16 cellular contexts compared by ENCODE assay signal in the genomic region with DNA sequence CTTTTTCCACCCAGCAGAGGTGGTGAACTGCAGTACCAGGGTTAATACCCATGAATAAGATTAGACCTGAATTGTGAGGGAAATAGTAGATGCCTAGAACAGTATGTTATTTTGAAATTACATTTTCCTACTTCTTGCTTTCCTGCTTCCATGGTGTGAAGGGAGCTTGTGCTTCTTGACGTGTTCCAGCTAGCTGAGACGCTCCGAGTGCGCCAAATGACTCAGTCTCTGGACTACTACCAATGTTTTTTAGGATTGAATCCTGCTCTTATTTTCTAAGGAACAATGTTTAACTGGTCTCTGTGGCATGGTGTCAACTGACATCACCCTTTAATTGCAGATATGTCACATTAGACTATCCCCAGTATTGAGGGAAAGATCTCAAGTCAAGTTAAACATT.
DNase-seq lines count a peak whose midpoint lies in the region; ATAC-seq and TF ChIP-seq lines count a peak whose summit lies in the region.
"Had no signal": no experiment of that assay in that cellular context is flagged by ENCODE, and none has a peak within 500 bp of the region (broad histone marks: within the 10 kb centered on the region; RNA-seq: fewer than 3 reads in every experiment).

No MANE protein-coding gene starts in this region.

- no peak overlapping the region for H3K27ac ChIP-seq in right atrium auricular region
- H3K27ac ChIP-seq: A549 had no signal

- intact Hi-C loops in sciatic nerve (cut with DNase I): no loop called here

- H3K36me3 ChIP-seq in right atrium auricular region: no peaks in the 10 kb centered on the region

- no peak overlapping the region for H3K4me3 Mint-ChIP-seq in T-helper 2 cell treated with Interferon-gamma antibody and Interleukin-4, amounts not matched to agents 5 μg/mL and 100 μg/mL, for 36 hours

- H3K9me3 Mint-ChIP-seq in T-helper 2 cell treated with Interferon-gamma antibody and Interleukin-4, amounts not matched to agents 5 μg/mL and 100 μg/mL, for 36 hours: peaks cover 12% of the 10 kb centered on the region

- peaks cover 38% of the 10 kb centered on the region for H3K4me1 Mint-ChIP-seq in T-helper 2 cell treated with Interferon-gamma antibody and Interleukin-4, amounts not matched to agents 5 μg/mL and 100 μg/mL, for 36 hours (ENCODE audit: low read depth)

- DNase-seq in Ammon's horn (ENCODE audit: low spot score) (peak; percentile 34), epithelial cell of esophagus (ENCODE audit: low read depth) (peak; percentile 93), right atrium auricular region (ENCODE audit: low spot score) (peak; percentile 67), sciatic nerve (ENCODE audit: low spot score) (no peak), cerebellar cortex (ENCODE audit: low spot score) (no peak), NAMALWA (ENCODE audit: low spot score) (no peak)
- no peak for DNase-seq in activated T-cell treated with anti-CD3 and anti-CD28 coated beads, Interleukin-2, amount 50 U/mL, for 1 hour
- DNase-seq in T-helper 2 cell treated with Interferon-gamma antibody and Interleukin-4, amounts not matched to agents 5 μg/mL and 100 μg/mL, for 36 hours (ENCODE audit: low spot score): no peak
- DNase-seq: activated CD8-positive, alpha-beta memory T cell treated with anti-CD3 and anti-CD28 coated beads for 24 hours; cerebellar nuclear complex; NCI-H1048; NCI-H2171 treated with DMSO at 0.1 percent for 48 hours; stimulated activated CD4-positive, alpha-beta T cell treated with anti-CD3 and anti-CD28 coated beads, Interleukin-2, amount 100 ng/mL, for 24 hours had no signal

- H3K4me3 ChIP-seq in epithelial cell of esophagus (ENCODE audit: low read length): no peak overlapping the region
- no peak overlapping the region for H3K4me3 ChIP-seq in right atrium auricular region
- H3K4me3 ChIP-seq: A549 had no signal

- no peak for TF ChIP-seq CTCF in epithelial cell of esophagus (IDR thresholded peaks at IDR 0.05; ENCODE audit: insufficient read depth, low read depth, low read length, missing control alignments)
- no peak for TF ChIP-seq CTCF in right atrium auricular region (IDR thresholded peaks at IDR 0.05)

- H3K36me3 Mint-ChIP-seq in T-helper 2 cell treated with Interferon-gamma antibody and Interleukin-4, amounts not matched to agents 5 μg/mL and 100 μg/mL, for 36 hours (ENCODE audit: low read depth): peaks cover 9% of the 10 kb centered on the region

- peaks cover 14% of the 10 kb centered on the region for H3K27me3 Mint-ChIP-seq in T-helper 2 cell treated with Interferon-gamma antibody and Interleukin-4, amounts not matched to agents 5 μg/mL and 100 μg/mL, for 36 hours (ENCODE audit: low read depth)
- H3K27me3 Mint-ChIP-seq: progenitor cell of endocrine pancreas had no signal

- ATAC-seq in sciatic nerve: peak; percentile 85
- ATAC-seq: A549, HepG2 had no signal

- H3K27me3 ChIP-seq in right atrium auricular region: no peaks in the 10 kb centered on the region

- peaks cover 0 to 12% of the 10 kb centered on the region in 2 donors for H3K4me1 ChIP-seq in right atrium auricular region

- no peak overlapping the region for H3K27ac Mint-ChIP-seq in T-helper 2 cell treated with Interferon-gamma antibody and Interleukin-4, amounts not matched to agents 5 μg/mL and 100 μg/mL, for 36 hours
- H3K27ac Mint-ChIP-seq: progenitor cell of endocrine pancreas had no signal

- H3K9me3 ChIP-seq in right atrium auricular region: no peaks in the 10 kb centered on the region
- H3K9me3 ChIP-seq: A549 had no signal

Comparison
In these comparisons a context has a peak if more than half of its experiments do, and no peak if none do; other contexts are left out.
1. DNase-seq: peak in Ammon's horn (single experiment), epithelial cell of esophagus (single experiment) and right atrium auricular region (single experiment); none in sciatic nerve (single experiment), cerebellar cortex (single experiment), activated T-cell treated with anti-CD3 and anti-CD28 coated beads, Interleukin-2, amount 50 U/mL, for 1 hour (single experiment), NAMALWA (single experiment) and T-helper 2 cell treated with Interferon-gamma antibody and Interleukin-4, amounts not matched to agents 5 μg/mL and 100 μg/mL, for 36 hours (single experiment).